In the genomic region with DNA sequence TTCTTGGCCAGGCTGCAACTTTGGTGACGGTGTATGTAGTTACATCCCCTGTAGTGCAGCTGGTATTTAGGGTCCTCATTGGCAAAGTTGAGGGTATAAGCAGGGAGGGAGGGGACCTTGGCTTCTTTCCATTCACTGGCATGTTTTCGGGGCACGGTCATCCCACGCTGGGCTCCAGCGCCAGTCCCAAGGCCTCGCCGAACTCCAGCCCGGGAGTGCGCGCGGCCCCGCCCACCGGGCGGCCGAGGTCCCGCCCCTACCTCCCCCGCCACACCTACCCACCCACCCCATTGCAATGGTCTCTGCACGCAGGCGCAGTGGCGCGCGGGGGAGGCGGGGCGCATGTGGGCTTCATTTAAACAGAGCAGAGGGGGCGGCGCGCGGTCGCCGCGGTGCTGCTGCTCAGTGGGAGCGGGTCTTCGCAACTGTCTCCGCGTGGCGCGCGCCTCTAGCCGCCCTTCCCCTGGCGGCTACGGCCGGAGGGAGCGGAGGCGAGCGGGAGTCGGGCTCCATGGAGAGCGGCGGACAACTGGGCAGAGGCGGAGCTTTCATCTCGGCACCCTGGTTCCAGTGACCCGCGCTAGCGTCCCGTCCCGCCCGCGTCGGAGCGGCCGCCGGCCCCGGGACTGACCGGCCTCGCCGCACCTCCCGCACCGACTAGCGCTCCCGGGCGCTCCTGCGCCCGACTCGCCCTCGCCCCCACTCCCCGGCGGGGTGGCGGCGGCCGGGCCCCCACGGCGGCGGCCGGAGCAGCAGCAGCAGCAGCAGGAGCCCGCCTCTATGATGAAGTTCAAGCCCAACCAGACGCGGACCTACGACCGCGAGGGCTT, we compare ENCODE assay signal across 8 cellular contexts. TPM values are rescaled to one million over a fixed set of nuclear protein-coding genes. Genes with fewer than 3 reads are reported as not detected.
DNase-seq lines count a peak whose midpoint lies in the region; ATAC-seq and TF ChIP-seq lines count a peak whose summit lies in the region.
"Not testable (repeated sequence)": the region's sequence is repeated elsewhere in the genome, so short reads cannot be mapped to it uniquely, and the experiment has no call there.

TSS of gene NUDT4 (plus strand) at position 383 of the 830 bp plus-strand sequence. CDS start at position 781, 398 bp downstream.

- intact Hi-C loops in left cardiac atrium (cut with DNase I) (loop anchor here in 1 of 2 donors (5.0 kb wide), 1 partner anchor 250 kb away; no protein-coding TSS in a partner anchor), prostate gland (cut with DNase I) (loop anchor here (5.0 kb wide), 3 partner anchors 200 to 450 kb away; partner anchors contain the start of gene EEA1)

- not testable (repeated sequence) for H3K9me3 Mint-ChIP-seq in T-helper 1 cell treated with Interleukin-12 subunit alpha and Interleukin-12 subunit beta and Interleukin-4 antibody, amounts not matched to agents 30 μg/mL and 1 μg/mL, for 36 hours

- DNase-seq in NCI-H1694 treated with DMSO at 0.1 percent for 48 hours (lab: John Stamatoyannopoulos, UW) (peak; percentile 61), amniotic epithelial cell (ENCODE audit: low read depth) (peak; percentile 87), left cardiac atrium (peak; percentile 98), prostate gland (ENCODE audit: low spot score) (peak; percentile 98), ureter (ENCODE audit: low spot score) (peak; percentile 98)

- not testable (repeated sequence) for H3K27me3 ChIP-seq in prostate gland (replicated peaks; ENCODE audit: insufficient read depth)

- ATAC-seq in HG02885 (IDR thresholded peaks at IDR 0.05; ENCODE audit: poor library complexity, unreplicated experiment) = peak; percentile 74
- peak; percentile 93 for ATAC-seq in left cardiac atrium

- peaks cover 31% of the 10 kb centered on the region for H3K4me1 Mint-ChIP-seq in T-helper 1 cell treated with Interleukin-12 subunit alpha and Interleukin-12 subunit beta and Interleukin-4 antibody, amounts not matched to agents 30 μg/mL and 1 μg/mL, for 36 hours (ENCODE audit: low read depth)

- H3K27ac ChIP-seq in prostate gland = peak within 1 kb of the TSS; percentile 94 to 97

- peak within 1 kb of the TSS; percentile 100 for H3K27ac Mint-ChIP-seq in T-helper 1 cell treated with Interleukin-12 subunit alpha and Interleukin-12 subunit beta and Interleukin-4 antibody, amounts not matched to agents 30 μg/mL and 1 μg/mL, for 36 hours

- peak within 1 kb of the TSS; percentile 87 to 93 for H3K4me3 ChIP-seq in prostate gland

- H3K36me3 Mint-ChIP-seq in T-helper 1 cell treated with Interleukin-12 subunit alpha and Interleukin-12 subunit beta and Interleukin-4 antibody, amounts not matched to agents 30 μg/mL and 1 μg/mL, for 36 hours (ENCODE audit: low read depth) = not testable (repeated sequence)

- H3K4me1 ChIP-seq in prostate gland (replicated peaks) = not testable (repeated sequence)

- TF ChIP-seq CTCF in prostate gland (IDR thresholded peaks at IDR 0.05) = peak in 1 of 4 experiments; percentile 31

- H3K36me3 ChIP-seq in prostate gland = not testable (repeated sequence)

- not testable (repeated sequence) for H3K27me3 Mint-ChIP-seq in T-helper 1 cell treated with Interleukin-12 subunit alpha and Interleukin-12 subunit beta and Interleukin-4 antibody, amounts not matched to agents 30 μg/mL and 1 μg/mL, for 36 hours (ENCODE audit: low read depth)

- H3K4me3 Mint-ChIP-seq in T-helper 1 cell treated with Interleukin-12 subunit alpha and Interleukin-12 subunit beta and Interleukin-4 antibody, amounts not matched to agents 30 μg/mL and 1 μg/mL, for 36 hours = peak within 1 kb of the TSS; percentile 100

- not testable (repeated sequence) for H3K9me3 ChIP-seq in prostate gland

- TF ChIP-seq POLR2A in GM15510 (IDR thresholded peaks at IDR 0.05; ENCODE audit: borderline replicate concordance, extremely low read depth, insufficient read length) (peak; percentile 87), prostate gland (IDR thresholded peaks at IDR 0.05) (peak; percentile 97)

- WGBS in prostate gland = 2% methylated on average over 28 of the region's 89 CpGs

RNA-seq across cellular contexts. Expression of gene NUDT4, which starts in this region (rescaled TPM):
- 100 to 1,000 TPM; 140 to 244 TPM for total RNA-seq in left cardiac atrium
- 100 to 1,000 TPM; 138 to 241 TPM for total RNA-seq in prostate gland
- 113 TPM for total RNA-seq in ureter

Comparison
In these comparisons a context has a peak if more than half of its experiments do, and no peak if none do; other contexts are left out.
1. Peak in every context shown above with its lines: DNase-seq, ATAC-seq, H3K4me3 ChIP-seq and H3K27ac ChIP-seq.